ENCODE assay signal across 7 cellular contexts in genomic region chr5:29715167-29715566, GRCh38.
"Had no signal": no experiment of that assay in that cellular context is flagged by ENCODE, and none has a peak within 500 bp of the region (broad histone marks: within the 10 kb centered on the region; RNA-seq: fewer than 3 reads in every experiment).

No MANE protein-coding gene starts in this region.

- FAIRE-seq: HepG2, HTR-8/SVneo, K562 had no signal

- H3K27ac ChIP-seq: HL-60 had no signal

- ATAC-seq: HepG2, K562 had no signal

- H3K4me3 ChIP-seq: K562 had no signal

- DNase-seq: IMR-90, KBM-7, KG1 had no signal
